Comparison of ENCODE assay signal across 10 cellular contexts in the genomic region with DNA sequence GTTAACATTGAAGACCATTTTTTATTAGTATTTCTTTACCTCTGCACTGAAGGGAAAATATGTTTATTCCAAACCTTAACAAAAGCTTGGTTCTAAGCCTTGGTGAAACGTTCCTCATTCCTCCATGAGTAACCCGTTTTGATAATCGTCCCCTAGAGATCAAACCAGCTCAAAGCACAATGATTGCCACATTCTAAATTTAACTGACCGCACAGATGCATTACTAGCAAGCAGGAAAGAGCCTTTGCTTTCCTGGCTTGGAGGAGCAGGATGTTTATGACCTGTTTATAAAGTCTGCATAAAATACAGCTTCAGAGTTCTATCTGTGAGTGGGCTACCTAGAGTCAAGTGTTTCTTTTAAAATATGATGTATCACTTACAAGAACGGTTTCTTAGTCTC.
"Had no signal": no experiment of that assay in that cellular context is flagged by ENCODE, and none has a peak within 500 bp of the region (broad histone marks: within the 10 kb centered on the region; RNA-seq: fewer than 3 reads in every experiment).

No MANE protein-coding gene starts in this region.

- H3K9ac ChIP-seq: GM23248 had no signal

- DNase-seq: GM23248, GOT3, H7, HFFc6, IMR-90, KG1 had no signal

- H3K4me3 ChIP-seq: GM23248, HAP-1, K562 had no signal

- FAIRE-seq: HTR-8/SVneo, K562 had no signal

- H3K9me3 ChIP-seq: HAP-1 had no signal

- H3K4me1 ChIP-seq: HAP-1 had no signal

- ATAC-seq: HCT116, K562 had no signal

- H3K36me3 ChIP-seq: HAP-1 had no signal

- H3K27ac ChIP-seq: GM23248 had no signal
